ENCODE assay signal across 23 cellular contexts in the genomic region with DNA sequence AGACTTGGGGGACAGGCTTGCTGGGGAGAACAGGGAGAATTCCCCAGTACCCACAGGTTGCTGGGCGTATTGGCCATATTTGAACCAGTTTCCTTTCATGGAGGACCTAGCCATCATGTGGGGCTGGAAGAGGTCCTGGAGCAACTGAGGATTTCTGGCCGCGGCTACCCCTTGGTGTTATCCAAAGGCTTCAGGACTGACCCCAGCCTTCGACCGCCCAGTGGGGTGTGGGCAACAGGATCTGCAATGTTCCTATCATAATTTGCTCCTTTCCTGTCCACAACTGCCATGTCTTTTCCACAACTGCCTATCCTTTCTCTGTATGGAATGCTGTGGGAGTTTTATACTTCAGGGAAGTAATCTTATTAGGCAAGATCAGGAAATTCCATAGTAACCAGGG.
DNase-seq lines count a peak whose midpoint lies in the region; ATAC-seq and TF ChIP-seq lines count a peak whose summit lies in the region.
"Had no signal": no experiment of that assay in that cellular context is flagged by ENCODE, and none has a peak within 500 bp of the region (broad histone marks: within the 10 kb centered on the region; RNA-seq: fewer than 3 reads in every experiment).

No MANE protein-coding gene starts in this region.

- H3K9me2 ChIP-seq in GM23338 (ENCODE audit: insufficient read depth), result no peaks in the 10 kb centered on the region

- H3K79me2 ChIP-seq in GM23338 (replicated peaks; ENCODE audit: insufficient read depth), result no peaks in the 10 kb centered on the region

- H3K27ac Mint-ChIP-seq in GM23338 (no peak overlapping the region), endodermal cell (no peak overlapping the region)
- H3K27ac Mint-ChIP-seq: CD14-positive monocyte; CD4-positive, alpha-beta memory T cell; CD4-positive, CD25-positive, alpha-beta regulatory T cell; CD8-positive, alpha-beta memory T cell had no signal

- H2AFZ ChIP-seq in GM23338, result 0 out of 2 replicates have a peak overlapping the region, but pooled peaks have one; percentile 38

- H3K27ac ChIP-seq in GM23338 (ENCODE audit: low read depth), result no peak overlapping the region
- H3K27ac ChIP-seq in endodermal cell (ENCODE audit: low read depth, low read length), result no peak overlapping the region
- H3K27ac ChIP-seq: BLaER1 had no signal

- peaks cover 46% of the 10 kb centered on the region for H3K9me3 Mint-ChIP-seq in GM23338
- H3K9me3 Mint-ChIP-seq in endodermal cell, result peaks cover 40% of the 10 kb centered on the region

- peaks cover 8% of the 10 kb centered on the region; the same call in 1 of the 2 replicates for H3K36me3 ChIP-seq in GM23338 (ENCODE audit: insufficient read depth)
- H3K36me3 ChIP-seq in endodermal cell (ENCODE audit: control insufficient read depth, insufficient read depth, low read length), result no peaks in the 10 kb centered on the region
- H3K36me3 ChIP-seq: BE2C, BLaER1 had no signal

- no peaks in the 10 kb centered on the region for H4K20me1 ChIP-seq in GM23338 (replicated peaks; ENCODE audit: insufficient read depth)
- H4K20me1 ChIP-seq: BLaER1 had no signal

- no peaks in the 10 kb centered on the region for H3K27me3 ChIP-seq in GM23338 (ENCODE audit: insufficient read depth)
- no peaks in the 10 kb centered on the region for H3K27me3 ChIP-seq in endodermal cell (ENCODE audit: control insufficient read depth, insufficient read depth, low read length, poor library complexity, severe bottlenecking)
- H3K27me3 ChIP-seq: BE2C, BLaER1 had no signal

- H3K4me3 Mint-ChIP-seq in GM23338 (no peak overlapping the region), endodermal cell (no peak overlapping the region)
- H3K4me3 Mint-ChIP-seq: CD14-positive monocyte; CD4-positive, alpha-beta memory T cell; CD4-positive, CD25-positive, alpha-beta regulatory T cell; CD8-positive, alpha-beta memory T cell had no signal

- H3K4me1 ChIP-seq in GM23338 (ENCODE audit: insufficient read depth), result no peaks in the 10 kb centered on the region
- no peaks in the 10 kb centered on the region for H3K4me1 ChIP-seq in endodermal cell (ENCODE audit: control insufficient read depth, insufficient read depth, low read length)
- H3K4me1 ChIP-seq: BE2C, BLaER1 had no signal

- H3F3A ChIP-seq in GM23338 (replicated peaks; ENCODE audit: low read depth), result no peaks in the 10 kb centered on the region

- H3K36me3 Mint-ChIP-seq in GM23338 (ENCODE audit: low read depth) (peaks cover 35% of the 10 kb centered on the region; the same call in 2 of the 3 replicates), endodermal cell (ENCODE audit: low read depth) (no peaks in the 10 kb centered on the region)
- H3K36me3 Mint-ChIP-seq: CD14-positive monocyte; CD4-positive, alpha-beta memory T cell; CD4-positive, CD25-positive, alpha-beta regulatory T cell; CD8-positive, alpha-beta memory T cell had no signal

- DNase-seq in GM23338 (ENCODE audit: low spot score), result no peak
- DNase-seq in NCI-H226, result peak; percentile 11
- peak; percentile 1 for DNase-seq in UCSD-AML1 (lab: John Stamatoyannopoulos, UW; ENCODE audit: unreplicated experiment)
- DNase-seq in endodermal cell, result no peak
- DNase-seq in NCI-H1930 (lab: John Stamatoyannopoulos, UW), result no peak
- DNase-seq in activated CD4-positive, alpha-beta T cell treated with anti-CD3 and anti-CD28 coated beads, Interleukin-2, amount 50 U/mL, for 1 hour, result no peak
- DNase-seq in NCI-H526 treated with DMSO at 0.1 percent for 48 hours (lab: John Stamatoyannopoulos, UW), result no peak
- DNase-seq: 8988T; ACHN; BE2C; C1 segment of cervical spinal cord; CD4-positive, alpha-beta memory T cell; CD4-positive, CD25-positive, alpha-beta regulatory T cell; CD8-positive, alpha-beta memory T cell; COR-L47; DMS 273 treated with DMSO at 0.1 percent for 48 hours; DMS79; DND-41; EL; GDM1 had no signal

- H3K4me3 ChIP-seq in GM23338, result no peak overlapping the region
- H3K4me3 ChIP-seq in endodermal cell (ENCODE audit: low read length), result peak overlapping the region; percentile 35
- H3K4me3 ChIP-seq: BLaER1, GM12878 had no signal

- H3K9ac ChIP-seq in endodermal cell (ENCODE audit: extremely low read depth, low read length, poor library complexity, severe bottlenecking), result no peak overlapping the region
- H3K9ac ChIP-seq: BLaER1 had no signal

- TF ChIP-seq CTCF in GM23338 (conservative IDR thresholded peaks at IDR 0.05; ENCODE audit: low read depth in 2 of 2) (no peak), endodermal cell (conservative IDR thresholded peaks at IDR 0.05) (no peak)

- no peak overlapping the region for H3K4me2 ChIP-seq in GM23338
- H3K4me2 ChIP-seq: BLaER1 had no signal

- 91 to 100% methylated on average over 1 to 5 of the region's 5 CpGs for WGBS in endodermal cell (ENCODE audit: insufficient coverage in 1 of 2, insufficient read length in 1 of 2), 2 experiments

- H3K4me1 Mint-ChIP-seq in GM23338 (no peaks in the 10 kb centered on the region), endodermal cell (no peaks in the 10 kb centered on the region)
- H3K4me1 Mint-ChIP-seq: CD14-positive monocyte; CD4-positive, alpha-beta memory T cell; CD4-positive, CD25-positive, alpha-beta regulatory T cell; CD8-positive, alpha-beta memory T cell had no signal

- no peak for ATAC-seq in GM23338
- ATAC-seq: GM12878 had no signal

- H3K27me3 Mint-ChIP-seq in GM23338 (ENCODE audit: insufficient read depth, low read depth, poor library complexity) (peaks cover 1% of the 10 kb centered on the region), endodermal cell (ENCODE audit: insufficient read depth) (no peaks in the 10 kb centered on the region)
- H3K27me3 Mint-ChIP-seq: CD4-positive, CD25-positive, alpha-beta regulatory T cell; CD8-positive, alpha-beta memory T cell had no signal

- H3K9me3 ChIP-seq in endodermal cell (ENCODE audit: control insufficient read depth, low read length), result peaks cover 47% of the 10 kb centered on the region

TF ChIP-seq in GM23338, 12 proteins besides CTCF, POLR2A, EP300 and RAD21 (continues in another document):
- TF ChIP-seq CREB1 (CRISPR knock-in tag; IDR thresholded peaks at IDR 0.05; ENCODE audit: low read depth) (no peak), STAT1 (IDR thresholded peaks at IDR 0.05; ENCODE audit: unreplicated experiment) (no peak), POLR2AphosphoS5 (IDR thresholded peaks at IDR 0.05; ENCODE audit: low read depth) (no peak), NANOG (IDR thresholded peaks at IDR 0.05; ENCODE audit: borderline replicate concordance) (no peak), EZH2 (IDR thresholded peaks at IDR 0.05; ENCODE audit: low read depth, unreplicated experiment) (no peak), ZNF331 (CRISPR knock-in tag; IDR thresholded peaks at IDR 0.05; ENCODE audit: low read depth) (no peak)
- TF ChIP-seq, protein P1, sequence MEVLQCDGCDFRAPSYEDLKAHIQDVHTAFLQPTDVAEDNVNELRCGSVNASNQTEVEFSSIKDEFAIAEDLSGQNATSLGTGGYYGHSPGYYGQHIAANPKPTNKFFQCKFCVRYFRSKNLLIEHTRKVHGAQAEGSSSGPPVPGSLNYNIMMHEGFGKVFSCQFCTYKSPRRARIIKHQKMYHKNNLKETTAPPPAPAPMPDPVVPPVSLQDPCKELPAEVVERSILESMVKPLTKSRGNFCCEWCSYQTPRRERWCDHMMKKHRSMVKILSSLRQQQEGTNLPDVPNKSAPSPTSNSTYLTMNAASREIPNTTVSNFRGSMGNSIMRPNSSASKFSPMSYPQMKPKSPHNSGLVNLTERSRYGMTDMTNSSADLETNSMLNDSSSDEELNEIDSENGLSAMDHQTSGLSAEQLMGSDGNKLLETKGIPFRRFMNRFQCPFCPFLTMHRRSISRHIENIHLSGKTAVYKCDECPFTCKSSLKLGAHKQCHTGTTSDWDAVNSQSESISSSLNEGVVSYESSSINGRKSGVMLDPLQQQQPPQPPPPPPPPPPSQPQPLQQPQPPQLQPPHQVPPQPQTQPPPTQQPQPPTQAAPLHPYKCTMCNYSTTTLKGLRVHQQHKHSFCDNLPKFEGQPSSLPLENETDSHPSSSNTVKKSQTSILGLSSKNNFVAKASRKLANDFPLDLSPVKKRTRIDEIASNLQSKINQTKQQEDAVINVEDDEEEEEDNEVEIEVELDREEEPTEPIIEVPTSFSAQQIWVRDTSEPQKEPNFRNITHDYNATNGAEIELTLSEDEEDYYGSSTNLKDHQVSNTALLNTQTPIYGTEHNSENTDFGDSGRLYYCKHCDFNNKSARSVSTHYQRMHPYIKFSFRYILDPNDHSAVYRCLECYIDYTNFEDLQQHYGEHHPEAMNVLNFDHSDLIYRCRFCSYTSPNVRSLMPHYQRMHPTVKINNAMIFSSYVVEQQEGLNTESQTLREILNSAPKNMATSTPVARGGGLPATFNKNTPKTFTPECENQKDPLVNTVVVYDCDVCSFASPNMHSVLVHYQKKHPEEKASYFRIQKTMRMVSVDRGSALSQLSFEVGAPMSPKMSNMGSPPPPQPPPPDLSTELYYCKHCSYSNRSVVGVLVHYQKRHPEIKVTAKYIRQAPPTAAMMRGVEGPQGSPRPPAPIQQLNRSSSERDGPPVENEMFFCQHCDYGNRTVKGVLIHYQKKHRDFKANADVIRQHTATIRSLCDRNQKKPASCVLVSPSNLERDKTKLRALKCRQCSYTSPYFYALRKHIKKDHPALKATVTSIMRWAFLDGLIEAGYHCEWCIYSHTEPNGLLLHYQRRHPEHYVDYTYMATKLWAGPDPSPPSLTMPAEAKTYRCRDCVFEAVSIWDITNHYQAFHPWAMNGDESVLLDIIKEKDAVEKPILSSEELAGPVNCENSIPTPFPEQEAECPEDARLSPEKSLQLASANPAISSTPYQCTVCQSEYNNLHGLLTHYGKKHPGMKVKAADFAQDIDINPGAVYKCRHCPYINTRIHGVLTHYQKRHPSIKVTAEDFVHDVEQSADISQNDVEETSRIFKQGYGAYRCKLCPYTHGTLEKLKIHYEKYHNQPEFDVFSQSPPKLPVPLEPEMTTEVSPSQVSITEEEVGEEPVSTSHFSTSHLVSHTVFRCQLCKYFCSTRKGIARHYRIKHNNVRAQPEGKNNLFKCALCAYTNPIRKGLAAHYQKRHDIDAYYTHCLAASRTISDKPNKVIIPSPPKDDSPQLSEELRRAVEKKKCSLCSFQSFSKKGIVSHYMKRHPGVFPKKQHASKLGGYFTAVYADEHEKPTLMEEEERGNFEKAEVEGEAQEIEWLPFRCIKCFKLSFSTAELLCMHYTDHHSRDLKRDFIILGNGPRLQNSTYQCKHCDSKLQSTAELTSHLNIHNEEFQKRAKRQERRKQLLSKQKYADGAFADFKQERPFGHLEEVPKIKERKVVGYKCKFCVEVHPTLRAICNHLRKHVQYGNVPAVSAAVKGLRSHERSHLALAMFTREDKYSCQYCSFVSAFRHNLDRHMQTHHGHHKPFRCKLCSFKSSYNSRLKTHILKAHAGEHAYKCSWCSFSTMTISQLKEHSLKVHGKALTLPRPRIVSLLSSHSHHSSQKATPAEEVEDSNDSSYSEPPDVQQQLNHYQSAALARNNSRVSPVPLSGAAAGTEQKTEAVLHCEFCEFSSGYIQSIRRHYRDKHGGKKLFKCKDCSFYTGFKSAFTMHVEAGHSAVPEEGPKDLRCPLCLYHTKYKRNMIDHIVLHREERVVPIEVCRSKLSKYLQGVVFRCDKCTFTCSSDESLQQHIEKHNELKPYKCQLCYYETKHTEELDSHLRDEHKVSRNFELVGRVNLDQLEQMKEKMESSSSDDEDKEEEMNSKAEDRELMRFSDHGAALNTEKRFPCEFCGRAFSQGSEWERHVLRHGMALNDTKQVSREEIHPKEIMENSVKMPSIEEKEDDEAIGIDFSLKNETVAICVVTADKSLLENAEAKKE (CRISPR knock-in tag; IDR thresholded peaks at IDR 0.05), result no peak

Comparison
In these comparisons a context has a peak if more than half of its experiments do, and no peak if none do; other contexts are left out.
1. DNase-seq: peak in NCI-H226 (single experiment) and UCSD-AML1 (single experiment); none in GM23338 (single experiment), endodermal cell (single experiment), NCI-H1930 (0 of 2), activated CD4-positive, alpha-beta T cell treated with anti-CD3 and anti-CD28 coated beads, Interleukin-2, amount 50 U/mL, for 1 hour (single experiment) and NCI-H526 treated with DMSO at 0.1 percent for 48 hours (single experiment).